ENCODE assay signal across 2 cellular contexts in the genomic region with DNA sequence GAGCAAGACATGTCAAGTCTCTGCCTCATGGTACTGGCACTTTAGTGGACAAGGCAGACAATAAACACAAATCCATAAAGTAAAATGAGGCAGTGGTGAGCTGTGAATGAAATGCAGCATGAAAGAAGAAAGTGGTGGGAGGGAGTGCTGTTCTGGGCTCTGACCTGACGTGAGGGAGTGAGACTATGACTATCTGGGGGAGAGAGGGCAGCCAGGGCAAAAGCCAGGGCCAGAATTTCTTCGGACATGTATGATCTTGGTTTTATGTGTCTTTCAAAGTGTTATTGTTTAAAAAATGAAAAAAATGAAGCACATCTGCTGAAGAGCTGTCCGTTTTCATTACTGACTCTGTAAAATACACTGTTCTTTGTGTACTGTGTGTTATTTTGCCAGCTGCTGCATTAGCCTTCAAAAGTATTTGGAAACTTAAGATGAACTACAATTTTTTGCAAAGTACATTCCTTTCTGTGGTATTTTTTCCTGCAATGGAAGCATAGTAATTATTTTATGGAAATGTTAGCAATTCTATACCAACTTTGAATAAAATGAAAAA.
TF ChIP-seq lines count a peak whose summit lies in the region.

No MANE protein-coding gene starts in this region.

TF ChIP-seq in IMR-90, 13 proteins besides CTCF, POLR2A, EP300 and RAD21:
- no peak for TF ChIP-seq BHLHE40 (IDR thresholded peaks at IDR 0.05; ENCODE audit: low read depth, low read length)
- TF ChIP-seq SMC3 (IDR thresholded peaks at IDR 0.05; ENCODE audit: low read depth, low read length): no peak
- TF ChIP-seq MAZ (IDR thresholded peaks at IDR 0.05; ENCODE audit: borderline replicate concordance, low read depth, low read length): no peak
- no peak for TF ChIP-seq NFE2L2 (IDR thresholded peaks at IDR 0.05; ENCODE audit: low read depth, low read length)
- TF ChIP-seq USF2 (IDR thresholded peaks at IDR 0.05; ENCODE audit: low read depth, low read length): no peak
- TF ChIP-seq, protein P1, sequence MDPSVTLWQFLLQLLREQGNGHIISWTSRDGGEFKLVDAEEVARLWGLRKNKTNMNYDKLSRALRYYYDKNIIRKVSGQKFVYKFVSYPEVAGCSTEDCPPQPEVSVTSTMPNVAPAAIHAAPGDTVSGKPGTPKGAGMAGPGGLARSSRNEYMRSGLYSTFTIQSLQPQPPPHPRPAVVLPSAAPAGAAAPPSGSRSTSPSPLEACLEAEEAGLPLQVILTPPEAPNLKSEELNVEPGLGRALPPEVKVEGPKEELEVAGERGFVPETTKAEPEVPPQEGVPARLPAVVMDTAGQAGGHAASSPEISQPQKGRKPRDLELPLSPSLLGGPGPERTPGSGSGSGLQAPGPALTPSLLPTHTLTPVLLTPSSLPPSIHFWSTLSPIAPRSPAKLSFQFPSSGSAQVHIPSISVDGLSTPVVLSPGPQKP (IDR thresholded peaks at IDR 0.05; ENCODE audit: borderline replicate concordance, low read depth, low read length): no peak
- no peak for TF ChIP-seq CHD1 (IDR thresholded peaks at IDR 0.05; ENCODE audit: low read depth, low read length)
- no peak for TF ChIP-seq RFX5 (IDR thresholded peaks at IDR 0.05; ENCODE audit: low read depth, low read length)
- TF ChIP-seq FOS (IDR thresholded peaks at IDR 0.05; ENCODE audit: low read depth, low read length): no peak

TF ChIP-seq in H1, 55 proteins besides CTCF, POLR2A, EP300 and RAD21:
- no peak for TF ChIP-seq GTF2F1 (IDR thresholded peaks at IDR 0.05; ENCODE audit: borderline replicate concordance, low read depth, low read length)
- TF ChIP-seq BRCA1 (IDR thresholded peaks at IDR 0.05; ENCODE audit: low read depth, low read length): no peak
- no peak for TF ChIP-seq KDM4A (IDR thresholded peaks at IDR 0.05; ENCODE audit: low read depth, low read length, severe bottlenecking)
- TF ChIP-seq BACH1 (IDR thresholded peaks at IDR 0.05; ENCODE audit: low read length): no peak
- no peak for TF ChIP-seq HDAC6 (IDR thresholded peaks at IDR 0.05; ENCODE audit: low read depth, low read length)
- no peak for TF ChIP-seq NRF1 (IDR thresholded peaks at IDR 0.05; ENCODE audit: low read depth, low read length)
